10 cellular contexts compared by ENCODE assay signal in genomic region chr3:48247401-48247807, GRCh38. TPM values are rescaled to one million over a fixed set of nuclear protein-coding genes. Genes with fewer than 3 reads are reported as not detected.
DNase-seq lines count a peak whose midpoint lies in the region; ATAC-seq and TF ChIP-seq lines count a peak whose summit lies in the region.
"Had no signal": no experiment of that assay in that cellular context is flagged by ENCODE, and none has a peak within 500 bp of the region (broad histone marks: within the 10 kb centered on the region; RNA-seq: fewer than 3 reads in every experiment).

No MANE protein-coding gene starts in this region.

- peak overlapping the region; percentile 53 for H3K56ac ChIP-seq in mesendoderm (ENCODE audit: low read length)

- no peak overlapping the region for H2BK5ac ChIP-seq in mesendoderm (ENCODE audit: low read length)

- peaks cover 56% of the 10 kb centered on the region for H3K79me2 ChIP-seq in mesendoderm (ENCODE audit: control insufficient read depth, insufficient read depth, low read length)

- no peak overlapping the region for H2AK5ac ChIP-seq in mesendoderm (ENCODE audit: low read length)

- H2BK120ac ChIP-seq in mesendoderm (ENCODE audit: low read depth, low read length): no peak overlapping the region

- H3K4ac ChIP-seq in mesendoderm (ENCODE audit: low read depth, low read length): no peak overlapping the region

- H3K4me3 Mint-ChIP-seq in activated naive CD8-positive, alpha-beta T cell treated with anti-CD3 and anti-CD28 coated beads, Interleukin-2, amount 10 ng/mL, durations not matched to agents 7 days and 5 days: peak overlapping the region; percentile 56
- no peak overlapping the region for H3K4me3 Mint-ChIP-seq in immature natural killer cell

- H3K4me1 ChIP-seq in mesendoderm (ENCODE audit: control insufficient read depth, low read depth, low read length): peaks cover 2% of the 10 kb centered on the region
- H3K4me1 ChIP-seq in thyroid gland: peaks cover 4 to 7% of the 10 kb centered on the region in 2 donors
- H3K4me1 ChIP-seq: SJSA1 had no signal

- no peak for TF ChIP-seq POLR2A in thyroid gland (IDR thresholded peaks at IDR 0.05)

- POLR2A ChIA-PET in activated naive CD8-positive, alpha-beta T cell treated with anti-CD3 and anti-CD28 coated beads, Interleukin-2, amount 10 ng/mL, durations not matched to agents 7 days and 5 days (lab: Charles Lee): interaction anchor here (0.5 to 2.5 kb wide), 2 partner anchors 21 to 100 kb away, joined by 3 to 12 read pairs; no protein-coding TSS in a partner anchor

- H3K4me1 Mint-ChIP-seq in activated naive CD8-positive, alpha-beta T cell treated with anti-CD3 and anti-CD28 coated beads, Interleukin-2, amount 10 ng/mL, durations not matched to agents 7 days and 5 days: peaks cover 29% of the 10 kb centered on the region
- peaks cover 3 to 8% of the 10 kb centered on the region in 2 donors for H3K4me1 Mint-ChIP-seq in immature natural killer cell

- no CpG with 5 or more reads among the region's 1 CpG for WGBS in mesendoderm (ENCODE audit: extremely low coverage, insufficient coverage, low lambda C conversion rate)
- WGBS in thyroid gland, 2 donors: 78 to 91% methylated on average over 1 of the region's 1 CpG

- H4K8ac ChIP-seq in mesendoderm (ENCODE audit: low read depth, low read length): no peak overlapping the region

- no peaks in the 10 kb centered on the region for H3K27me3 Mint-ChIP-seq in activated naive CD8-positive, alpha-beta T cell treated with anti-CD3 and anti-CD28 coated beads, Interleukin-2, amount 10 ng/mL, durations not matched to agents 7 days and 5 days
- no peaks in the 10 kb centered on the region for H3K27me3 Mint-ChIP-seq in immature natural killer cell (ENCODE audit: low read depth in 3 of 3)

- H3K9ac ChIP-seq in mesendoderm (ENCODE audit: low read length): no peak overlapping the region

- no peak overlapping the region for H2BK15ac ChIP-seq in mesendoderm (replicated peaks; ENCODE audit: low read depth)

- H4K5ac ChIP-seq in mesendoderm (ENCODE audit: low read length): no peak overlapping the region

- H3K4me3 ChIP-seq in mesendoderm (ENCODE audit: low read length) (no peak overlapping the region), thyroid gland (replicated peaks in 1 of 3) (no peak overlapping the region)
- H3K4me3 ChIP-seq: SJSA1 had no signal

- DNase-seq in CD1c-positive myeloid dendritic cell (ENCODE audit: extremely low spot score) (peak; percentile 53), Kasumi-1 (lab: John Stamatoyannopoulos, UW) (peak; percentile 27 to 41), mesendoderm (peak; percentile 45), thyroid gland (no peak), NCI-H1092 (lab: John Stamatoyannopoulos, UW) (no peak), midbrain (lab: John Stamatoyannopoulos, UW) (no peak), immature natural killer cell (no peak)
- peak; percentile 37 for DNase-seq in activated naive CD8-positive, alpha-beta T cell treated with anti-CD3 and anti-CD28 coated beads, Interleukin-2, amount 10 ng/mL, durations not matched to agents 7 days and 5 days
- DNase-seq: GOT3 had no signal

- H3K27ac ChIP-seq in mesendoderm (ENCODE audit: low read depth, low read length) (no peak overlapping the region), thyroid gland (no peak overlapping the region)
- H3K27ac ChIP-seq: SJSA1 had no signal

- H3K36me3 ChIP-seq in mesendoderm (ENCODE audit: control insufficient read depth, insufficient read depth, low read length) (peaks cover 5% of the 10 kb centered on the region), thyroid gland (peaks cover 0 to 20% of the 10 kb centered on the region in 2 donors)
- H3K36me3 ChIP-seq: SJSA1 had no signal

- H3K27me3 ChIP-seq in mesendoderm (ENCODE audit: insufficient read depth, low read length, poor library complexity): no peaks in the 10 kb centered on the region
- no peaks in the 10 kb centered on the region for H3K27me3 ChIP-seq in thyroid gland
- H3K27me3 ChIP-seq: SJSA1 had no signal

- no peak overlapping the region for H3K4me2 ChIP-seq in mesendoderm (ENCODE audit: low read length)

- H3K36me3 Mint-ChIP-seq in activated naive CD8-positive, alpha-beta T cell treated with anti-CD3 and anti-CD28 coated beads, Interleukin-2, amount 10 ng/mL, durations not matched to agents 7 days and 5 days: peaks cover 29% of the 10 kb centered on the region
- H3K36me3 Mint-ChIP-seq in immature natural killer cell: peaks cover 0 to 18% (median 4%) of the 10 kb centered on the region in 3 donors

- TF ChIP-seq CTCF in thyroid gland (IDR thresholded peaks at IDR 0.05): no peak

- intact Hi-C loops in thyroid gland (cut with DNase I): loop anchor here (10.0 kb wide), 1 partner anchor 53 kb away; no protein-coding TSS in a partner anchor

- no peak overlapping the region for H3K18ac ChIP-seq in mesendoderm (ENCODE audit: low read length)

- H3K23ac ChIP-seq in mesendoderm (ENCODE audit: low read length): no peak overlapping the region

- peak overlapping the region; percentile 80 for H3K27ac Mint-ChIP-seq in activated naive CD8-positive, alpha-beta T cell treated with anti-CD3 and anti-CD28 coated beads, Interleukin-2, amount 10 ng/mL, durations not matched to agents 7 days and 5 days
- H3K27ac Mint-ChIP-seq in immature natural killer cell: no peak overlapping the region

- ATAC-seq in activated naive CD8-positive, alpha-beta T cell treated with anti-CD3 and anti-CD28 coated beads, Interleukin-2, amount 10 ng/mL, durations not matched to agents 7 days and 5 days (ENCODE audit: low read depth): peak; percentile 83

- no peaks in the 10 kb centered on the region for H3K9me3 Mint-ChIP-seq in activated naive CD8-positive, alpha-beta T cell treated with anti-CD3 and anti-CD28 coated beads, Interleukin-2, amount 10 ng/mL, durations not matched to agents 7 days and 5 days
- H3K9me3 Mint-ChIP-seq in immature natural killer cell: peaks cover 0 to 2% (median 0%) of the 10 kb centered on the region in 6 donors

- H3K9me3 ChIP-seq in thyroid gland: no peaks in the 10 kb centered on the region
- H3K9me3 ChIP-seq: SJSA1 had no signal

- H3K79me1 ChIP-seq in mesendoderm (ENCODE audit: low read length): peaks cover 4% of the 10 kb centered on the region

RNA-seq across cellular contexts. Expression of gene ZNF589, which starts 6.5 kb away (rescaled TPM):
- total RNA-seq in activated naive CD8-positive, alpha-beta T cell treated with anti-CD3 and anti-CD28 coated beads, Interleukin-2, amount 10 ng/mL, durations not matched to agents 7 days and 5 days: 10 to 100 TPM; 35.9 to 43.1 TPM
- 46.5 TPM for polyA plus RNA-seq in mesendoderm (2013, experiment 1 of 2)
- 47.1 TPM for polyA plus RNA-seq in mesendoderm (2013, experiment 2 of 2)
- 10 to 100 TPM; 28.5 to 48.7 (median 37.8) TPM for total RNA-seq in thyroid gland
- polyA plus RNA-seq in immature natural killer cell: 1 to 10 TPM; 3.1 to 4.8 (median 4.6) TPM

RNA-seq across cellular contexts. Expression of gene CAMP, which starts 24.1 kb away (rescaled TPM):
- total RNA-seq in activated naive CD8-positive, alpha-beta T cell treated with anti-CD3 and anti-CD28 coated beads, Interleukin-2, amount 10 ng/mL, durations not matched to agents 7 days and 5 days: not detected
- not detected for polyA plus RNA-seq in mesendoderm (2013, experiment 1 of 2)
- not detected for polyA plus RNA-seq in mesendoderm (2013, experiment 2 of 2)
- 1 to 10 TPM in 3 of 4 donors, not detected in 1; 4.8 to 6.5 (median 5.4) TPM for total RNA-seq in thyroid gland
- not detected for polyA plus RNA-seq in immature natural killer cell
- total RNA-seq: SJSA1 had no signal

RNA-seq across cellular contexts. Expression of gene NME6, which starts 53.8 kb away (rescaled TPM):
- total RNA-seq in activated naive CD8-positive, alpha-beta T cell treated with anti-CD3 and anti-CD28 coated beads, Interleukin-2, amount 10 ng/mL, durations not matched to agents 7 days and 5 days: 10 to 100 TPM; 37.5 to 39.8 TPM
- polyA plus RNA-seq in mesendoderm (2013, experiment 1 of 2): 12.7 TPM
- polyA plus RNA-seq in mesendoderm (2013, experiment 2 of 2): 11.8 TPM
- 10 to 100 TPM; 34.3 to 56.6 (median 44.6) TPM for total RNA-seq in thyroid gland
- polyA plus RNA-seq in immature natural killer cell: 10 to 100 TPM; 41.9 to 75.1 (median 64.0) TPM

RNA-seq across cellular contexts. Expression of gene CDC25A, which starts 59.2 kb away (rescaled TPM):
- total RNA-seq in activated naive CD8-positive, alpha-beta T cell treated with anti-CD3 and anti-CD28 coated beads, Interleukin-2, amount 10 ng/mL, durations not matched to agents 7 days and 5 days: 10 to 100 TPM; 14.7 to 19.0 TPM
- polyA plus RNA-seq in mesendoderm (2013, experiment 1 of 2): 47.9 TPM
- polyA plus RNA-seq in mesendoderm (2013, experiment 2 of 2): 47.8 TPM
- total RNA-seq in thyroid gland: 1 to 10 TPM in 3 of 4 donors, under 1 TPM in 1; 0.94 to 4.0 (median 3.7) TPM
- under 1 TPM in 2 of 3 donors, not detected in 1; 0.16 to 0.20 TPM for polyA plus RNA-seq in immature natural killer cell

Comparison
In these comparisons a context has a peak if more than half of its experiments do, and no peak if none do; other contexts are left out.
1. DNase-seq: peak in CD1c-positive myeloid dendritic cell (single experiment), Kasumi-1 (2 of 2), activated naive CD8-positive, alpha-beta T cell treated with anti-CD3 and anti-CD28 coated beads, Interleukin-2, amount 10 ng/mL, durations not matched to agents 7 days and 5 days (single experiment) and mesendoderm (single experiment); none in thyroid gland (0 of 2), NCI-H1092 (single experiment), midbrain (single experiment) and immature natural killer cell (0 of 3).